ENCODE assay signal across 24 cellular contexts in genomic region chr5:68444833-68445232, GRCh38.
DNase-seq lines count a peak whose midpoint lies in the region; ATAC-seq, FAIRE-seq and TF ChIP-seq lines count a peak whose summit lies in the region.
"Had no signal": no experiment of that assay in that cellular context is flagged by ENCODE, and none has a peak within 500 bp of the region (broad histone marks: within the 10 kb centered on the region; RNA-seq: fewer than 3 reads in every experiment).

No MANE protein-coding gene starts in this region.

- H3K4me3 ChIP-seq in K562 (no peak overlapping the region), mucosa of stomach (ENCODE audit: low read length) (peak overlapping the region; percentile 5), stomach (no peak overlapping the region)
- H3K4me3 ChIP-seq: BLaER1 treated with 17β-estradiol and CSF1 and Interleukin-3, amounts not matched to agents 10 nM and 100 nM; body of pancreas; Peyer's patch; smooth muscle cell had no signal

- no peak overlapping the region for H3K9ac ChIP-seq in K562 (ENCODE audit: insufficient read depth in 1 of 2, low read depth in 2 of 2, low read length in 2 of 2)
- H3K9ac ChIP-seq in mucosa of stomach (ENCODE audit: low read length), result peak overlapping the region; percentile 11
- H3K9ac ChIP-seq: BLaER1 treated with 17β-estradiol and CSF1 and Interleukin-3, amounts not matched to agents 10 nM and 100 nM had no signal

- POLR2A ChIA-PET in K562 (lab: Yijun Ruan, JAX), result interaction anchor here (2.0 kb wide), 1 partner anchor 12 kb away, joined by 5 read pairs; no protein-coding TSS in a partner anchor

- no peak overlapping the region for H3K4me2 ChIP-seq in K562 (ENCODE audit: insufficient read depth, low read length)
- H3K4me2 ChIP-seq: BLaER1 treated with 17β-estradiol and CSF1 and Interleukin-3, amounts not matched to agents 10 nM and 100 nM; smooth muscle cell had no signal

- BruUV-seq in K562 (replicated peaks; lab: Mats Ljungman, UMichigan), result no TSS peak

- H3K36me3 ChIP-seq in K562 (ENCODE audit: control insufficient read depth, insufficient read depth, low read length) (no peaks in the 10 kb centered on the region), mucosa of stomach (ENCODE audit: control insufficient read depth, insufficient read depth, low read length) (no peaks in the 10 kb centered on the region), stomach (no peaks in the 10 kb centered on the region)
- H3K36me3 ChIP-seq: BLaER1 treated with 17β-estradiol and CSF1 and Interleukin-3, amounts not matched to agents 10 nM and 100 nM; Peyer's patch had no signal

- in situ Hi-C loops in K562 (cut with MboI), result no loop called here

- intact Hi-C loops in K562 (cut with micrococcal nuclease), result no loop called here
- intact Hi-C loops in stomach (cut with DNase I; ENCODE audit: low total_unique reads), result no loop called here

- ATAC-seq in K562 (no peak), HG02610 (IDR thresholded peaks at IDR 0.05; ENCODE audit: unreplicated experiment) (no peak), GM21619 (IDR thresholded peaks at IDR 0.05; ENCODE audit: unreplicated experiment) (no peak)
- ATAC-seq: body of pancreas; HCT116; left lobe of liver; stimulated activated naive CD8-positive, alpha-beta T cell treated with anti-CD3 and anti-CD28 coated beads, Interleukin-15, Interleukin-2, amounts not matched to agents 100 U/mL and 50 U/mL, for 24 hours had no signal

- TF ChIP-seq CTCF in K562 (IDR thresholded peaks at IDR 0.05 in 2 of 3, conservative IDR thresholded peaks at IDR 0.05 in 1 of 3; ENCODE audit: insufficient read depth in 2 of 3, low read depth in 1 of 3, low read length in 3 of 3) (no peak), stomach (IDR thresholded peaks at IDR 0.05) (no peak)

- H3K9me3 ChIP-seq in K562 (replicated peaks; ENCODE audit: control insufficient read depth, insufficient read depth, low read depth, low read length), result no peaks in the 10 kb centered on the region
- H3K9me3 ChIP-seq in mucosa of stomach (ENCODE audit: control insufficient read depth, low read length), result no peaks in the 10 kb centered on the region
- no peaks in the 10 kb centered on the region for H3K9me3 ChIP-seq in stomach
- H3K9me3 ChIP-seq: BLaER1 treated with 17β-estradiol and CSF1 and Interleukin-3, amounts not matched to agents 10 nM and 100 nM; body of pancreas; Peyer's patch had no signal

- H3K4me1 ChIP-seq in K562 (replicated peaks in 1 of 2; ENCODE audit: control insufficient read depth in 2 of 2, insufficient read depth in 2 of 2, low read length in 2 of 2) (peaks cover 0 to 3% of the 10 kb centered on the region in 2 experiments; a peak in 2 of 5 replicates), mucosa of stomach (ENCODE audit: control insufficient read depth, insufficient read depth, low read length) (peaks cover 12% of the 10 kb centered on the region), stomach (peaks cover 0 to 14% (median 8%) of the 10 kb centered on the region in 4 donors)
- H3K4me1 ChIP-seq: BLaER1 treated with 17β-estradiol and CSF1 and Interleukin-3, amounts not matched to agents 10 nM and 100 nM; body of pancreas; Peyer's patch had no signal

- FAIRE-seq in GM12892 (lab: Jason Lieb, UNC) (peak; percentile 30), K562 (lab: Jason Lieb, UNC) (no peak)

- TF ChIP-seq POLR2A in GM12892 (IDR thresholded peaks at IDR 0.05; ENCODE audit: low read depth, low read length) (no peak), K562 (conservative IDR thresholded peaks at IDR 0.05) (no peak), stomach (IDR thresholded peaks at IDR 0.05) (no peak)

- H3K27me3 ChIP-seq in K562 (ENCODE audit: control insufficient read depth in 2 of 2, insufficient read depth in 2 of 2, low read length in 2 of 2) (no peaks in the 10 kb centered on the region), mucosa of stomach (ENCODE audit: control insufficient read depth, insufficient read depth, low read length) (no peaks in the 10 kb centered on the region), stomach (no peaks in the 10 kb centered on the region)
- H3K27me3 ChIP-seq: BLaER1 treated with 17β-estradiol and CSF1 and Interleukin-3, amounts not matched to agents 10 nM and 100 nM; body of pancreas; Peyer's patch had no signal

- H2AFZ ChIP-seq in K562 (ENCODE audit: low read depth, low read length), result peak overlapping the region; percentile 35; the same call in 1 of the 2 replicates

- CTCF ChIA-PET in K562 (lab: Yijun Ruan, JAX; ENCODE audit: low intra/inter-chr PET ratio), result no interaction called here

- H4K20me1 ChIP-seq in K562 (replicated peaks; ENCODE audit: control insufficient read depth, insufficient read depth, low read length), result no peaks in the 10 kb centered on the region
- H4K20me1 ChIP-seq: BLaER1 treated with 17β-estradiol and CSF1 and Interleukin-3, amounts not matched to agents 10 nM and 100 nM had no signal

- no peaks in the 10 kb centered on the region for H3K79me2 ChIP-seq in K562 (ENCODE audit: control insufficient read depth, insufficient read depth, low read length)

- DNase-seq in GM12892 (ENCODE audit: insufficient read length) (no peak), K562 (ENCODE audit: extremely low read depth in 1 of 4, low spot score in 3 of 4) (no peak), stomach (no peak), glomerular visceral epithelial cell (ENCODE audit: extremely low spot score) (no peak)
- DNase-seq: activated CD4-positive, alpha-beta memory T cell treated with anti-CD3 and anti-CD28 coated beads, Interleukin-2, amount 10 ng/mL, durations not matched to agents 7 days and 5 days; activated CD8-positive, alpha-beta memory T cell treated with anti-CD3 and anti-CD28 coated beads, Interleukin-2, amount 50 U/mL, for 48 hours; activated naive CD4-positive, alpha-beta T cell treated with anti-CD3 and anti-CD28 coated beads, Interleukin-2, amount 10 ng/mL, durations not matched to agents 7 days and 5 days; body of pancreas; cerebellar nuclear complex; Kasumi-1; mesendoderm; NCI-H82; nucleus accumbens; Peyer's patch; SIG-M5; stimulated activated naive CD8-positive, alpha-beta T cell treated with anti-CD3 and anti-CD28 coated beads, Interleukin-15, Interleukin-2, amounts not matched to agents 100 U/mL and 50 U/mL, for 24 hours; SW 1271 had no signal

- 68% methylated on average over 5 of the region's 5 CpGs for WGBS in K562 (ENCODE audit: insufficient coverage, low coverage, missing lambda C conversion rate)
- WGBS in stomach, 5 donors, result 37 to 65% (median 53%) methylated on average over 5 of the region's 5 CpGs

- TF ChIP-seq EP300 in K562 (IDR thresholded peaks at IDR 0.05; ENCODE audit: low read length) (no peak), stomach (IDR thresholded peaks at IDR 0.05) (no peak)

- no peak overlapping the region for H3K27ac ChIP-seq in K562 (ENCODE audit: extremely low read depth, low read depth, low read length)
- peak overlapping the region; percentile 22 to 62 (median 34) for H3K27ac ChIP-seq in stomach
- H3K27ac ChIP-seq: BLaER1 treated with 17β-estradiol and CSF1 and Interleukin-3, amounts not matched to agents 10 nM and 100 nM; Peyer's patch had no signal

- TF ChIP-seq RAD21 in K562 (CRISPR knock-in tag; conservative IDR thresholded peaks at IDR 0.05 in 1 of 2, IDR thresholded peaks at IDR 0.05 in 1 of 2), result no peak

- H3K9me1 ChIP-seq in K562 (ENCODE audit: control insufficient read depth, insufficient read depth, low read length), result no peaks in the 10 kb centered on the region

TF ChIP-seq in K562, 482 proteins besides CTCF, POLR2A, EP300 and RAD21:
- TF ChIP-seq MBD2 (IDR thresholded peaks at IDR 0.05; ENCODE audit: borderline replicate concordance, low read depth) (no peak), ZNF316 (IDR thresholded peaks at IDR 0.05) (peak; percentile 45; the same call in 1 of the 2 replicates), ZNF384 (IDR thresholded peaks at IDR 0.05; ENCODE audit: low read depth, low read length) (no peak)
TF ChIP-seq in K562: peak in this region for 1.
